Comparison of ENCODE assay signal across 1 cellular context in the genomic region with DNA sequence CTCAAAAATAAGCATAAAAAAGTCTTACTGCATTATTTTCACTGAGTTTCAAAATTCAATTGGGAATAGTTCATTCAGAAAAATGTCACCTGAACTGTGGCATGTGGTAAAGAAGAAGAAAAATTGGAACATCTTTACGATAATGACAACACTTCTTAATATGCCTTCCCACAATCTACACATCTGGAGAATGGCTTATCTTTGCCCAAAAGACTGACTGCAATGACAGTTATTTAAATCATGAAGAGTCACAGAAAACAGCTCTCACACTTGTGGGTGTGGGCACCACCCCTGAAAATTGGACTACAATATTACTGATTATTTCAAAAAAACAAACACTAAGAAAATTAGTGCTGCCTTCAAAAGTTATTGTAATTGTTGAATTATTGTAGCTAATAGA.
TF ChIP-seq lines count a peak whose summit lies in the region.

No MANE protein-coding gene starts in this region.

TF ChIP-seq in endothelial cell of umbilical vein, 7 proteins besides CTCF, POLR2A, EP300 and RAD21:
- no peak for TF ChIP-seq GATA2 (IDR thresholded peaks at IDR 0.05; ENCODE audit: insufficient read depth, insufficient read length, low read depth, low read length)
- TF ChIP-seq MYC (IDR thresholded peaks at IDR 0.05; ENCODE audit: low read depth, low read length), result no peak
- TF ChIP-seq FOS (IDR thresholded peaks at IDR 0.05; ENCODE audit: borderline replicate concordance, insufficient read depth, low read length), result no peak
- no peak for TF ChIP-seq MAX (IDR thresholded peaks at IDR 0.05; ENCODE audit: insufficient read depth, insufficient read length)
- no peak for TF ChIP-seq JUN (IDR thresholded peaks at IDR 0.05; ENCODE audit: borderline replicate concordance, insufficient read depth, insufficient read length, low read depth)
- TF ChIP-seq EZH2 (IDR thresholded peaks at IDR 0.05; ENCODE audit: borderline replicate concordance, low read depth, low read length, severe bottlenecking), result no peak
- TF ChIP-seq POLR2AphosphoS5 (IDR thresholded peaks at IDR 0.05; ENCODE audit: insufficient read depth, low read depth, low read length), result no peak
